1 cellular context compared by ENCODE assay signal in the genomic region with DNA sequence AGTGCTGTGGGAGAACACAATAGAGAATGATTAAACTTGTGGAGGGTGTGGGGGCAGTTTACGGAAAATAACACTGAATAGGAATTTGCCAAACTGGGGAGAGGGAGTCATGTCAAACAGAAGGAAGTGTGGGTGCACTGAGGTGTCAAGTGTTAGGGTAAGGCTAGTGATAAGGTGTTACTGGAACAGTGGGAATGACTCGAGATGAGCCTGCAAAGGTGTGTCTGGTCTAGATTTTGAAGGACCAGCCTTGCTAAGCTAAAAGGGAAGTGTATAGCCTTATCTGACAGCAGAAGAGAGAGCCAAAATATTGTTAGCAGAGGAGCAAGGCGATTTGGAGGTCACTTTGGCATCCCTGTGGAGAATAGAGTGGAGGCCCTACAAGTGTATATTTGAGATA.
TF ChIP-seq lines count a peak whose summit lies in the region.

No MANE protein-coding gene starts in this region.

TF ChIP-seq in GM12878, 131 proteins besides CTCF, POLR2A, EP300 and RAD21 (continued from another document):
- no peak for TF ChIP-seq HSF1 (IDR thresholded peaks at IDR 0.05; ENCODE audit: low read depth, low read length)
- no peak for TF ChIP-seq STAT3 (IDR thresholded peaks at IDR 0.05; ENCODE audit: low read depth, low read length)
- no peak for TF ChIP-seq ZNF274 (IDR thresholded peaks at IDR 0.05; ENCODE audit: insufficient read depth, insufficient read length)
- no peak for TF ChIP-seq DPF2 (IDR thresholded peaks at IDR 0.05)
- no peak for TF ChIP-seq HCFC1 (IDR thresholded peaks at IDR 0.05; ENCODE audit: low read length)
- TF ChIP-seq ELK1 (IDR thresholded peaks at IDR 0.05; ENCODE audit: low read depth, low read length) = no peak
- no peak for TF ChIP-seq ASH2L (IDR thresholded peaks at IDR 0.05; ENCODE audit: borderline replicate concordance, low read depth)
- no peak for TF ChIP-seq IRF3 (IDR thresholded peaks at IDR 0.05)
- no peak for TF ChIP-seq GATAD2B (conservative IDR thresholded peaks at IDR 0.05; ENCODE audit: low read depth)
- TF ChIP-seq CREM (IDR thresholded peaks at IDR 0.05; ENCODE audit: low read depth) = no peak
- TF ChIP-seq KAT2A (conservative IDR thresholded peaks at IDR 0.05; ENCODE audit: control insufficient read depth, low read depth, low read length) = no peak
- no peak for TF ChIP-seq CBX5 (IDR thresholded peaks at IDR 0.05; ENCODE audit: low read depth)
